ENCODE assay signal across 27 cellular contexts in the genomic region with DNA sequence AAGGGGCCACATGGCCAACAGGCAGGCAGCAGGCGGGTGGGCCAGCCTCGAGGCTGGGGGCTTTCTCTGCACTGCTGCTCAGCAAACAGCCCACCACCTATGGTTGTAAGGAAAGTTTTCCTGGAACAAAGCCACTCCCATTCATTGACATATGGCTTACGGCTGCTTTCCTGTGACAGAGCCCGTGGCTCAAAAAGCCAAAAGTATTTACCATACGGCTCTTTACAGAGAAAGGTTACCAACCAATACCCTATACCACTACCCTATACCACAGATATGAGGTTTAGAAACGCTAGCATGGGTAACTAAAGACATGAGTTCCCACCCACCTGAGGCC.
DNase-seq lines count a peak whose midpoint lies in the region; ATAC-seq, FAIRE-seq and TF ChIP-seq lines count a peak whose summit lies in the region.
"Had no signal": no experiment of that assay in that cellular context is flagged by ENCODE, and none has a peak within 500 bp of the region (broad histone marks: within the 10 kb centered on the region; RNA-seq: fewer than 3 reads in every experiment).

No MANE protein-coding gene starts in this region.

- H3K27me3 ChIP-seq in K562 (ENCODE audit: control insufficient read depth in 2 of 2, insufficient read depth in 2 of 2, low read length in 2 of 2): no peaks in the 10 kb centered on the region
- H3K27me3 ChIP-seq: body of pancreas, dorsolateral prefrontal cortex, hepatocyte, right atrium auricular region, upper lobe of right lung had no signal

- WGBS in K562 (ENCODE audit: insufficient coverage, low coverage, missing lambda C conversion rate): 36% methylated on average over 5 of the region's 6 CpGs

- no peaks in the 10 kb centered on the region for H3K79me2 ChIP-seq in K562 (ENCODE audit: control insufficient read depth, insufficient read depth, low read length)
- H3K79me2 ChIP-seq: hepatocyte, parathyroid adenoma had no signal

- H3K36me3 ChIP-seq in KOPT-K1 (ENCODE audit: insufficient read depth, low read length) (peaks cover 31% of the 10 kb centered on the region), K562 (ENCODE audit: control insufficient read depth, insufficient read depth, low read length) (peaks cover 4% of the 10 kb centered on the region; the same call in 2 of the 3 replicates)
- H3K36me3 ChIP-seq: HAP-1, right atrium auricular region had no signal

- H3K27ac ChIP-seq in KOPT-K1 (ENCODE audit: low read depth, low read length, poor library complexity, severe bottlenecking) (peak overlapping the region; percentile 5), K562 (ENCODE audit: extremely low read depth, low read depth, low read length) (peak overlapping the region; percentile 64)
- H3K27ac ChIP-seq: body of pancreas, dorsolateral prefrontal cortex, hepatocyte, parathyroid adenoma, right atrium auricular region, upper lobe of right lung had no signal

- peak overlapping the region in 4 of 7 donors; percentile 57 to 82 (median 73) for H3K27ac Mint-ChIP-seq in CD14-positive monocyte
- H3K27ac Mint-ChIP-seq in naive thymus-derived CD8-positive, alpha-beta T cell: peak overlapping the region in 6 of 10 donors; percentile 68 to 92 (median 82)
- H3K27ac Mint-ChIP-seq: activated CD4-positive, alpha-beta T cell treated with anti-CD3 and anti-CD28 coated beads for 36 hours; activated naive CD4-positive, alpha-beta T cell treated with anti-CD3 and anti-CD28 coated beads, Interleukin-2, amount 10 ng/mL, durations not matched to agents 7 days and 5 days had no signal

- TF ChIP-seq RAD21 in K562 (CRISPR knock-in tag; conservative IDR thresholded peaks at IDR 0.05 in 1 of 2, IDR thresholded peaks at IDR 0.05 in 1 of 2): no peak

- TF ChIP-seq POLR2A in K562 (conservative IDR thresholded peaks at IDR 0.05): no peak

- POLR2A ChIA-PET in K562 (lab: Yijun Ruan, JAX): no interaction called here
- POLR2A ChIA-PET in naive thymus-derived CD8-positive, alpha-beta T cell (lab: Charles Lee): no interaction called here

- ATAC-seq in K562: no peak; the same call in 2 of the 3 replicates
- no peak for ATAC-seq in naive thymus-derived CD8-positive, alpha-beta T cell
- ATAC-seq: body of pancreas, left cardiac atrium, upper lobe of right lung had no signal

- peaks cover 0 to 1% (median 0%) of the 10 kb centered on the region in 7 donors for H3K9me3 Mint-ChIP-seq in CD14-positive monocyte
- H3K9me3 Mint-ChIP-seq in naive thymus-derived CD8-positive, alpha-beta T cell: no peaks in the 10 kb centered on the region
- H3K9me3 Mint-ChIP-seq: activated naive CD4-positive, alpha-beta T cell treated with anti-CD3 and anti-CD28 coated beads, Interleukin-2, amount 10 ng/mL, durations not matched to agents 7 days and 5 days; CD4-positive, CD25-positive, alpha-beta regulatory T cell had no signal

- H3K4me2 ChIP-seq in K562 (ENCODE audit: insufficient read depth, low read length): peak overlapping the region; percentile 61
- H3K4me2 ChIP-seq: hepatocyte had no signal

- H3K36me3 Mint-ChIP-seq in CD14-positive monocyte: peaks cover 38 to 47% of the 10 kb centered on the region in 2 donors
- peaks cover 0 to 5% (median 2%) of the 10 kb centered on the region in 3 donors for H3K36me3 Mint-ChIP-seq in naive thymus-derived CD8-positive, alpha-beta T cell

- CTCF ChIA-PET in K562 (lab: Yijun Ruan, JAX; ENCODE audit: low intra/inter-chr PET ratio): interaction anchor here (0.6 kb wide), 1 partner anchor 457 kb away, joined by 3 read pairs; no protein-coding TSS in a partner anchor

- DNase-seq in CD14-positive monocyte (ENCODE audit: low spot score) (no peak), K562 (ENCODE audit: extremely low read depth in 1 of 4, low spot score in 3 of 4) (no peak), germinal center (ENCODE audit: low spot score) (no peak), NCI-H510A treated with DMSO at 0.1 percent for 48 hours (lab: John Stamatoyannopoulos, UW) (no peak), DMS79 treated with DMSO at 0.1 percent for 48 hours (lab: John Stamatoyannopoulos, UW) (no peak), NCI-H510A (lab: John Stamatoyannopoulos, UW) (no peak)
- DNase-seq in naive thymus-derived CD8-positive, alpha-beta T cell: no peak
- DNase-seq: activated CD4-positive, alpha-beta T cell treated with anti-CD3 and anti-CD28 coated beads for 36 hours; activated naive CD4-positive, alpha-beta T cell treated with anti-CD3 and anti-CD28 coated beads, Interleukin-2, amount 10 ng/mL, durations not matched to agents 7 days and 5 days; body of pancreas; CD4-positive, CD25-positive, alpha-beta regulatory T cell; cerebellar nuclear complex; dorsolateral prefrontal cortex; left cardiac atrium; NCI-H526 treated with DMSO at 0.1 percent for 48 hours; SHP77 treated with DMSO at 0.1 percent for 48 hours; upper lobe of right lung had no signal

- TF ChIP-seq CTCF in CD14-positive monocyte (IDR thresholded peaks at IDR 0.05) (no peak), K562 (IDR thresholded peaks at IDR 0.05 in 2 of 3, conservative IDR thresholded peaks at IDR 0.05 in 1 of 3; ENCODE audit: insufficient read depth in 2 of 3, low read depth in 1 of 3, low read length in 3 of 3) (no peak)

- BruUV-seq in K562 (replicated peaks; lab: Mats Ljungman, UMichigan): no TSS peak

- intact Hi-C loops in CD14-positive monocyte (cut with micrococcal nuclease): no loop called here
- intact Hi-C loops in K562 (cut with micrococcal nuclease): no loop called here

- 0 out of 2 replicates have a peak overlapping the region, but pooled peaks have one; percentile 10 for H2AFZ ChIP-seq in K562 (ENCODE audit: low read depth, low read length)
- H2AFZ ChIP-seq: hepatocyte, parathyroid adenoma had no signal

- H3K9me3 ChIP-seq in KOPT-K1 (ENCODE audit: insufficient read depth, low read length, poor library complexity, severe bottlenecking) (no peaks in the 10 kb centered on the region), K562 (replicated peaks; ENCODE audit: control insufficient read depth, insufficient read depth, low read depth, low read length) (no peaks in the 10 kb centered on the region)
- H3K9me3 ChIP-seq: body of pancreas, HAP-1, right atrium auricular region, upper lobe of right lung had no signal

- peaks cover 15 to 74% of the 10 kb centered on the region in 2 experiments for H3K4me1 ChIP-seq in K562 (replicated peaks in 1 of 2; ENCODE audit: control insufficient read depth in 2 of 2, insufficient read depth in 2 of 2, low read length in 2 of 2)
- H3K4me1 ChIP-seq: body of pancreas, parathyroid adenoma, right atrium auricular region, upper lobe of right lung had no signal

- H4K20me1 ChIP-seq in K562 (replicated peaks; ENCODE audit: control insufficient read depth, insufficient read depth, low read length): 0 out of 2 replicates have a peak, but pooled peaks cover 3% of the 10 kb centered on the region

- FAIRE-seq in K562 (lab: Jason Lieb, UNC): no peak
- FAIRE-seq: D721Med, frontal cortex, RCC 7860, small intestine had no signal

- H3K4me3 ChIP-seq in K562: no peak overlapping the region
- H3K4me3 ChIP-seq: body of pancreas, dorsolateral prefrontal cortex, HAP-1, hepatocyte, right atrium auricular region, upper lobe of right lung had no signal

- H3K9me1 ChIP-seq in K562 (ENCODE audit: control insufficient read depth, insufficient read depth, low read length): peaks cover under 1% of the 10 kb centered on the region

- peak overlapping the region in 1 of 2 donors; percentile 63 for H3K4me3 Mint-ChIP-seq in CD14-positive monocyte
- H3K4me3 Mint-ChIP-seq in naive thymus-derived CD8-positive, alpha-beta T cell: no peak overlapping the region
- H3K4me3 Mint-ChIP-seq: activated CD4-positive, alpha-beta T cell treated with anti-CD3 and anti-CD28 coated beads for 36 hours; activated CD8-positive, alpha-beta T cell treated with anti-CD3 and anti-CD28 coated beads, Interleukin-2, amount 10 ng/mL, durations not matched to agents 7 days and 5 days; activated naive CD4-positive, alpha-beta T cell treated with anti-CD3 and anti-CD28 coated beads, Interleukin-2, amount 10 ng/mL, durations not matched to agents 7 days and 5 days; CD4-positive, CD25-positive, alpha-beta regulatory T cell had no signal

- H3K27me3 Mint-ChIP-seq in CD14-positive monocyte (ENCODE audit: low read depth in 3 of 3): peaks cover 0 to 3% (median 0%) of the 10 kb centered on the region in 3 donors
- peaks cover 0 to 1% (median 0%) of the 10 kb centered on the region in 5 donors for H3K27me3 Mint-ChIP-seq in naive thymus-derived CD8-positive, alpha-beta T cell
- H3K27me3 Mint-ChIP-seq: activated CD4-positive, alpha-beta T cell treated with anti-CD3 and anti-CD28 coated beads for 36 hours; activated naive CD4-positive, alpha-beta T cell treated with anti-CD3 and anti-CD28 coated beads, Interleukin-2, amount 10 ng/mL, durations not matched to agents 7 days and 5 days; CD4-positive, CD25-positive, alpha-beta regulatory T cell had no signal

- TF ChIP-seq EP300 in K562 (IDR thresholded peaks at IDR 0.05; ENCODE audit: low read length): no peak

- in situ Hi-C loops in K562 (cut with MboI): no loop called here

- H3K9ac ChIP-seq in K562 (ENCODE audit: insufficient read depth in 1 of 2, low read depth in 2 of 2, low read length in 2 of 2): peak overlapping the region; percentile 27 to 87; a peak in 3 of 4 replicates
- H3K9ac ChIP-seq: parathyroid adenoma had no signal

- peaks cover 40% of the 10 kb centered on the region for H3K4me1 Mint-ChIP-seq in CD14-positive monocyte
- H3K4me1 Mint-ChIP-seq in naive thymus-derived CD8-positive, alpha-beta T cell: peaks cover 23 to 36% (median 35%) of the 10 kb centered on the region in 4 donors

TF ChIP-seq in K562, 482 proteins besides CTCF, POLR2A, EP300 and RAD21 (continues in another document):
- TF ChIP-seq ETV1 (tag; conservative IDR thresholded peaks at IDR 0.05; ENCODE audit: low read depth) (no peak), EHMT2 (IDR thresholded peaks at IDR 0.05) (no peak), GABPA (tag; conservative IDR thresholded peaks at IDR 0.05; ENCODE audit: low read depth) (0 out of 2 replicates have a peak, but pooled peaks have one; percentile 7), NFE2 (IDR thresholded peaks at IDR 0.05; ENCODE audit: low read depth) (no peak)
- TF ChIP-seq, protein P1, sequence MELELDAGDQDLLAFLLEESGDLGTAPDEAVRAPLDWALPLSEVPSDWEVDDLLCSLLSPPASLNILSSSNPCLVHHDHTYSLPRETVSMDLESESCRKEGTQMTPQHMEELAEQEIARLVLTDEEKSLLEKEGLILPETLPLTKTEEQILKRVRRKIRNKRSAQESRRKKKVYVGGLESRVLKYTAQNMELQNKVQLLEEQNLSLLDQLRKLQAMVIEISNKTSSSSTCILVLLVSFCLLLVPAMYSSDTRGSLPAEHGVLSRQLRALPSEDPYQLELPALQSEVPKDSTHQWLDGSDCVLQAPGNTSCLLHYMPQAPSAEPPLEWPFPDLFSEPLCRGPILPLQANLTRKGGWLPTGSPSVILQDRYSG (tag; conservative IDR thresholded peaks at IDR 0.05; ENCODE audit: low read depth): no peak
